ENCODE assay signal across 20 cellular contexts in genomic region chr16:66364959-66365306, GRCh38. TPM values are rescaled to one million over a fixed set of nuclear protein-coding genes. Genes with fewer than 3 reads are reported as not detected.
A peak's percentile ranks its signal among the peaks of the same experiment; 100 is the strongest.
DNase-seq lines count a peak whose midpoint lies in the region; ATAC-seq and TF ChIP-seq lines count a peak whose summit lies in the region.
"Had no signal": no experiment of that assay in that cellular context is flagged by ENCODE, and none has a peak within 500 bp of the region (broad histone marks: within the 10 kb centered on the region; RNA-seq: fewer than 3 reads in every experiment).

No MANE protein-coding gene starts in this region.

- no peak for TF ChIP-seq EP300 in gastroesophageal sphincter (IDR thresholded peaks at IDR 0.05)

- H3K4me2 ChIP-seq in MM.1S (ENCODE audit: low read depth, low read length), result no peak overlapping the region

- DNase-seq in A673 (ENCODE audit: low spot score), result peak; percentile 54
- DNase-seq in T-helper 17 cell, result no peak
- no peak for DNase-seq in psoas muscle
- DNase-seq in MM.1S, result no peak
- DNase-seq in activated T-helper 1 cell treated with anti-CD3 and anti-CD28 coated beads, Interleukin-12 subunit alpha, Interleukin-12 subunit beta, Interleukin-2, Interleukin-4 antibody, amounts not matched to agents 30 ng/mL and 10 ng/mL and 1 ng/mL, durations not matched to agents 14 hours and 24 hours and 36 hours (ENCODE audit: low spot score), result no peak
- DNase-seq in stimulated activated CD4-positive, alpha-beta T cell treated with anti-CD3 and anti-CD28 coated beads, Interleukin-12 subunit alpha, Interleukin-12 subunit beta, amount 100 ng/mL, for 4 hours, result no peak
- DNase-seq: activated CD8-positive, alpha-beta memory T cell treated with anti-CD3 and anti-CD28 coated beads for 24 hours; activated naive CD8-positive, alpha-beta T cell treated with anti-CD3 and anti-CD28 coated beads, Interleukin-2, amount 50 U/mL, for 24 hours; effector CD8-positive, alpha-beta T cell; EL; foreskin melanocyte; naive thymus-derived CD4-positive, alpha-beta T cell; NCI-H2081 treated with DMSO at 0.1 percent for 48 hours; stimulated activated CD4-positive, alpha-beta T cell treated with anti-CD3 and anti-CD28 coated beads, Interleukin-15, amount 100 ng/mL, for 24 hours; stimulated activated naive B cell treated with anti-CD40 and anti-IgM and Interleukin-4, amounts not matched to agents 10 μg/mL and 1 μg/mL and 100 μg/mL, for 72 hours had no signal

- CTCF ChIA-PET in A673 (lab: Charles Lee), result interaction anchor here (0.6 kb wide), 3 partner anchors 9 to 243 kb away, joined by 3 to 12 read pairs (median 4); no protein-coding TSS in a partner anchor

- H2AFZ ChIP-seq in MM.1S (ENCODE audit: low read length), result no peak overlapping the region

- ATAC-seq in T-helper 17 cell (no peak), gastroesophageal sphincter (no peak), psoas muscle (no peak), HG02852 (IDR thresholded peaks at IDR 0.05; ENCODE audit: unreplicated experiment) (no peak)
- ATAC-seq: activated naive CD8-positive, alpha-beta T cell treated with anti-CD3 and anti-CD28 coated beads, Interleukin-2, amount 50 U/mL, for 24 hours; activated T-helper 17 cell treated with anti-CD3 and anti-CD28 coated beads, Interleukin-2, amount 50 U/mL, for 72 hours; naive thymus-derived CD4-positive, alpha-beta T cell; stimulated activated naive B cell treated with anti-CD40 and anti-IgM and Interleukin-4, amounts not matched to agents 10 μg/mL and 1 μg/mL and 100 μg/mL, for 72 hours had no signal

- no peaks in the 10 kb centered on the region for H3F3A ChIP-seq in MM.1S (ENCODE audit: insufficient read depth, low read length)

- H3K9me3 ChIP-seq in A673 (ENCODE audit: low read depth, low read length, poor library complexity, severe bottlenecking), result no peaks in the 10 kb centered on the region
- H3K9me3 ChIP-seq in T-helper 17 cell (ENCODE audit: control insufficient read depth, low read length, poor library complexity, severe bottlenecking), result no peaks in the 10 kb centered on the region
- no peaks in the 10 kb centered on the region for H3K9me3 ChIP-seq in gastroesophageal sphincter
- no peaks in the 10 kb centered on the region for H3K9me3 ChIP-seq in psoas muscle
- H3K9me3 ChIP-seq in MM.1S (replicated peaks; ENCODE audit: insufficient read depth, low read length), result no peaks in the 10 kb centered on the region
- H3K9me3 ChIP-seq: prostate gland, SJSA1 had no signal

- no peaks in the 10 kb centered on the region for H3K27me3 ChIP-seq in A673 (replicated peaks; ENCODE audit: insufficient read depth, low read depth, low read length, poor library complexity)
- H3K27me3 ChIP-seq in gastroesophageal sphincter, result no peaks in the 10 kb centered on the region
- H3K27me3 ChIP-seq in psoas muscle (ENCODE audit: insufficient read depth in 3 of 3, low read length in 2 of 3), result peaks cover 0 to 19% (median 4%) of the 10 kb centered on the region in 3 donors
- H3K27me3 ChIP-seq in MM.1S (replicated peaks; ENCODE audit: insufficient read depth, low read length), result peaks cover 40% of the 10 kb centered on the region
- H3K27me3 ChIP-seq: SJSA1 had no signal

- TF ChIP-seq CTCF in A673 (conservative IDR thresholded peaks at IDR 0.05; ENCODE audit: low read depth, low read length), result no peak
- TF ChIP-seq CTCF in gastroesophageal sphincter (IDR thresholded peaks at IDR 0.05), result no peak
- TF ChIP-seq CTCF in psoas muscle (IDR thresholded peaks at IDR 0.05), result no peak
- TF ChIP-seq CTCF in MM.1S (IDR thresholded peaks at IDR 0.05; ENCODE audit: low read length), result no peak

- H3K27me3 Mint-ChIP-seq in T-helper 17 cell, result peaks cover 58% of the 10 kb centered on the region
- peaks cover 32% of the 10 kb centered on the region for H3K27me3 Mint-ChIP-seq in activated T-helper 1 cell treated with anti-CD3 and anti-CD28 coated beads, Interleukin-12 subunit alpha, Interleukin-12 subunit beta, Interleukin-2, Interleukin-4 antibody, amounts not matched to agents 30 ng/mL and 10 ng/mL and 1 ng/mL, durations not matched to agents 14 hours and 24 hours and 36 hours (ENCODE audit: insufficient read depth)

- H3K27ac ChIP-seq in A673 (ENCODE audit: low read depth, low read length, poor library complexity, severe bottlenecking) (no peak overlapping the region), gastroesophageal sphincter (peak overlapping the region in 3 of 4 donors; percentile 68 to 78 (median 70)), psoas muscle (peak overlapping the region; percentile 67), MM.1S (ENCODE audit: low read length) (no peak overlapping the region)
- H3K27ac ChIP-seq: SJSA1 had no signal

- BruUV-seq in A673 (replicated peaks; lab: Mats Ljungman, UMichigan), result no TSS peak

- H3K36me3 ChIP-seq in A673 (ENCODE audit: insufficient read depth, low read length, poor library complexity, severe bottlenecking), result no peaks in the 10 kb centered on the region
- no peaks in the 10 kb centered on the region for H3K36me3 ChIP-seq in gastroesophageal sphincter
- H3K36me3 ChIP-seq in psoas muscle (ENCODE audit: insufficient read depth in 1 of 2, low read depth in 1 of 2), result no peaks in the 10 kb centered on the region
- no peaks in the 10 kb centered on the region for H3K36me3 ChIP-seq in MM.1S (replicated peaks; ENCODE audit: insufficient read depth, low read length)
- H3K36me3 ChIP-seq: prostate gland, SJSA1 had no signal

- no peak for TF ChIP-seq POLR2A in gastroesophageal sphincter (IDR thresholded peaks at IDR 0.05)

- H3K79me2 ChIP-seq in MM.1S (ENCODE audit: low read length), result no peaks in the 10 kb centered on the region

- H3K9ac ChIP-seq in MM.1S (ENCODE audit: low read length), result no peak overlapping the region

- H3K4me3 Mint-ChIP-seq in T-helper 17 cell, result peak overlapping the region; percentile 4
- H3K4me3 Mint-ChIP-seq in activated T-helper 1 cell treated with anti-CD3 and anti-CD28 coated beads, Interleukin-12 subunit alpha, Interleukin-12 subunit beta, Interleukin-2, Interleukin-4 antibody, amounts not matched to agents 30 ng/mL and 10 ng/mL and 1 ng/mL, durations not matched to agents 14 hours and 24 hours and 36 hours, result no peak overlapping the region
- H3K4me3 Mint-ChIP-seq: activated naive CD8-positive, alpha-beta T cell treated with anti-CD3 and anti-CD28 coated beads, Interleukin-2, amount 50 U/mL, for 24 hours; activated T-helper 17 cell treated with anti-CD3 and anti-CD28 coated beads, Interleukin-2, amount 50 U/mL, for 72 hours; naive thymus-derived CD4-positive, alpha-beta T cell; stimulated activated naive B cell treated with anti-CD40 and anti-IgM and Interleukin-4, amounts not matched to agents 10 μg/mL and 1 μg/mL and 100 μg/mL, for 72 hours had no signal

- WGBS in gastroesophageal sphincter (ENCODE audit: low coverage in 1 of 2), 2 donors, result 34 to 40% methylated on average over 2 of the region's 2 CpGs
- WGBS in psoas muscle, 3 donors, result 20 to 32% (median 29%) methylated on average over 2 of the region's 2 CpGs

- H3K4me1 Mint-ChIP-seq in T-helper 17 cell, result peaks cover 16% of the 10 kb centered on the region
- H3K4me1 Mint-ChIP-seq in activated T-helper 1 cell treated with anti-CD3 and anti-CD28 coated beads, Interleukin-12 subunit alpha, Interleukin-12 subunit beta, Interleukin-2, Interleukin-4 antibody, amounts not matched to agents 30 ng/mL and 10 ng/mL and 1 ng/mL, durations not matched to agents 14 hours and 24 hours and 36 hours (ENCODE audit: low read depth), result peaks cover 9% of the 10 kb centered on the region
- H3K4me1 Mint-ChIP-seq: activated naive CD8-positive, alpha-beta T cell treated with anti-CD3 and anti-CD28 coated beads, Interleukin-2, amount 50 U/mL, for 24 hours; activated T-helper 17 cell treated with anti-CD3 and anti-CD28 coated beads, Interleukin-2, amount 50 U/mL, for 72 hours had no signal

- intact Hi-C loops in A673 (cut with micrococcal nuclease; ENCODE audit: unreplicated experiment) (no loop called here), psoas muscle (cut with DNase I) (no loop called here)
- intact Hi-C loops in activated T-helper 1 cell treated with anti-CD3 and anti-CD28 coated beads, Interleukin-12 subunit alpha, Interleukin-12 subunit beta, Interleukin-2, Interleukin-4 antibody, amounts not matched to agents 30 ng/mL and 10 ng/mL and 1 ng/mL, durations not matched to agents 14 hours and 24 hours and 36 hours (cut with micrococcal nuclease), result no loop called here

- H3K9me3 Mint-ChIP-seq in activated T-helper 1 cell treated with anti-CD3 and anti-CD28 coated beads, Interleukin-12 subunit alpha, Interleukin-12 subunit beta, Interleukin-2, Interleukin-4 antibody, amounts not matched to agents 30 ng/mL and 10 ng/mL and 1 ng/mL, durations not matched to agents 14 hours and 24 hours and 36 hours, result no peaks in the 10 kb centered on the region
- H3K9me3 Mint-ChIP-seq: activated naive CD8-positive, alpha-beta T cell treated with anti-CD3 and anti-CD28 coated beads, Interleukin-2, amount 50 U/mL, for 24 hours; activated T-helper 17 cell treated with anti-CD3 and anti-CD28 coated beads, Interleukin-2, amount 50 U/mL, for 72 hours; naive thymus-derived CD4-positive, alpha-beta T cell; stimulated activated naive B cell treated with anti-CD40 and anti-IgM and Interleukin-4, amounts not matched to agents 10 μg/mL and 1 μg/mL and 100 μg/mL, for 72 hours had no signal

- peaks cover 10% of the 10 kb centered on the region for H3K4me1 ChIP-seq in A673 (ENCODE audit: insufficient read depth, low read length, poor library complexity, severe bottlenecking)
- H3K4me1 ChIP-seq in gastroesophageal sphincter, result peaks cover 0 to 57% (median 25%) of the 10 kb centered on the region in 3 donors
- no peaks in the 10 kb centered on the region for H3K4me1 ChIP-seq in psoas muscle
- H3K4me1 ChIP-seq in MM.1S (ENCODE audit: low read length), result 0 out of 2 replicates have a peak, but pooled peaks cover 9% of the 10 kb centered on the region
- H3K4me1 ChIP-seq: prostate gland had no signal

- no peaks in the 10 kb centered on the region for H3K9me2 ChIP-seq in MM.1S (replicated peaks; ENCODE audit: insufficient read depth, low read length)

- no peaks in the 10 kb centered on the region for H4K20me1 ChIP-seq in MM.1S (ENCODE audit: insufficient read depth, low read length)

- peaks cover 17% of the 10 kb centered on the region for H3K36me3 Mint-ChIP-seq in T-helper 17 cell (ENCODE audit: low read depth)
- no peaks in the 10 kb centered on the region for H3K36me3 Mint-ChIP-seq in activated T-helper 1 cell treated with anti-CD3 and anti-CD28 coated beads, Interleukin-12 subunit alpha, Interleukin-12 subunit beta, Interleukin-2, Interleukin-4 antibody, amounts not matched to agents 30 ng/mL and 10 ng/mL and 1 ng/mL, durations not matched to agents 14 hours and 24 hours and 36 hours (ENCODE audit: low read depth)
- H3K36me3 Mint-ChIP-seq: stimulated activated naive B cell treated with anti-CD40 and anti-IgM and Interleukin-4, amounts not matched to agents 10 μg/mL and 1 μg/mL and 100 μg/mL, for 72 hours had no signal

- H3K27ac Mint-ChIP-seq in T-helper 17 cell, result peak overlapping the region; percentile 72
- H3K27ac Mint-ChIP-seq in activated T-helper 1 cell treated with anti-CD3 and anti-CD28 coated beads, Interleukin-12 subunit alpha, Interleukin-12 subunit beta, Interleukin-2, Interleukin-4 antibody, amounts not matched to agents 30 ng/mL and 10 ng/mL and 1 ng/mL, durations not matched to agents 14 hours and 24 hours and 36 hours, result no peak overlapping the region
- H3K27ac Mint-ChIP-seq: activated naive CD8-positive, alpha-beta T cell treated with anti-CD3 and anti-CD28 coated beads, Interleukin-2, amount 50 U/mL, for 24 hours; naive thymus-derived CD4-positive, alpha-beta T cell; stimulated activated naive B cell treated with anti-CD40 and anti-IgM and Interleukin-4, amounts not matched to agents 10 μg/mL and 1 μg/mL and 100 μg/mL, for 72 hours had no signal

- POLR2A ChIA-PET in A673 (lab: Charles Lee; ENCODE audit: low non-redundant PET), result no interaction called here

- H3K4me3 ChIP-seq in A673 (ENCODE audit: low read depth, low read length, poor library complexity, severe bottlenecking) (no peak overlapping the region), gastroesophageal sphincter (no peak overlapping the region), psoas muscle (peak overlapping the region; percentile 10), MM.1S (ENCODE audit: low read length) (no peak overlapping the region)
- H3K4me3 ChIP-seq: prostate gland, SJSA1 had no signal

RNA-seq across cellular contexts. Expression of gene CDH5, which starts 1.6 kb away (rescaled TPM):
- total RNA-seq in A673 (2021) (0.09 and 0.26 TPM in 2 replicates), T-helper 17 cell (not detected), gastroesophageal sphincter (10 to 100 TPM; 16.2 to 50.1 (median 38.5) TPM), psoas muscle (10 to 100 TPM; 21.4 to 48.4 (median 37.0) TPM)
- polyA plus RNA-seq in psoas muscle, result 10 to 100 TPM; 15.1 to 22.2 (median 17.7) TPM
- total RNA-seq in activated T-helper 1 cell treated with anti-CD3 and anti-CD28 coated beads, Interleukin-12 subunit alpha, Interleukin-12 subunit beta, Interleukin-2, Interleukin-4 antibody, amounts not matched to agents 30 ng/mL and 10 ng/mL and 1 ng/mL, durations not matched to agents 14 hours and 24 hours and 36 hours, result not detected in 2 replicates
- total RNA-seq: activated T-helper 17 cell treated with anti-CD3 and anti-CD28 coated beads, Interleukin-2, amount 50 U/mL, for 72 hours; naive thymus-derived CD4-positive, alpha-beta T cell; SJSA1 had no signal
- polyA plus RNA-seq: naive thymus-derived CD4-positive, alpha-beta T cell had no signal

Comparison
In these comparisons a context has a peak if more than half of its experiments do, and no peak if none do; other contexts are left out.
1. H3K27ac ChIP-seq: peak in gastroesophageal sphincter (3 of 4) and psoas muscle (single experiment); none in A673 (single experiment) and MM.1S (single experiment).
2. RNA of gene CDH5, which starts 1.6 kb away (total RNA-seq): 16.2 to 50.1 TPM in gastroesophageal sphincter and 21.4 to 48.4 TPM in psoas muscle; 0.09 to 0.26 TPM in A673, not detected in T-helper 17 cell and not detected in activated T-helper 1 cell treated with anti-CD3 and anti-CD28 coated beads, Interleukin-12 subunit alpha, Interleukin-12 subunit beta, Interleukin-2, Interleukin-4 antibody, amounts not matched to agents 30 ng/mL and 10 ng/mL and 1 ng/mL, durations not matched to agents 14 hours and 24 hours and 36 hours; every median in the first group is over 10 times any median in the second.